Comparison of ENCODE assay signal across 10 cellular contexts in genomic region chr2:31384351-31384750, GRCh38. TPM values are rescaled to one million over a fixed set of nuclear protein-coding genes. Genes with fewer than 3 reads are reported as not detected.
DNase-seq lines count a peak whose midpoint lies in the region; ATAC-seq and TF ChIP-seq lines count a peak whose summit lies in the region.
"Had no signal": no experiment of that assay in that cellular context is flagged by ENCODE, and none has a peak within 500 bp of the region (broad histone marks: within the 10 kb centered on the region; RNA-seq: fewer than 3 reads in every experiment).

No MANE protein-coding gene starts in this region.

- H3K27ac ChIP-seq in RWPE2 (ENCODE audit: poor library complexity, severe bottlenecking) (peak overlapping the region; percentile 100), esophagus muscularis mucosa (replicated peaks in 1 of 4) (no peak overlapping the region)

- DNase-seq in ACHN (peak; percentile 68), RWPE2 (ENCODE audit: low spot score) (peak; percentile 85), fibroblast of mammary gland (ENCODE audit: low read depth) (peak; percentile 95), medulla oblongata (ENCODE audit: extremely low spot score) (no peak), esophagus muscularis mucosa (ENCODE audit: extremely low spot score) (no peak)
- DNase-seq: activated gamma-delta T cell; NK-92 treated with Interleukin-12 subunit alpha and Interleukin-12 subunit beta, amount 100 ng/mL, for 24 hours had no signal

- TF ChIP-seq EP300 in esophagus muscularis mucosa (IDR thresholded peaks at IDR 0.05), result no peak

- no peaks in the 10 kb centered on the region for H3K27me3 ChIP-seq in RWPE2 (ENCODE audit: insufficient read depth, poor library complexity, severe bottlenecking)
- H3K27me3 ChIP-seq in esophagus muscularis mucosa, result peaks cover 0 to 5% (median 0%) of the 10 kb centered on the region in 4 donors

- H3K4me1 ChIP-seq in RWPE2 (ENCODE audit: insufficient read depth, poor library complexity, severe bottlenecking) (peaks cover 34% of the 10 kb centered on the region), esophagus muscularis mucosa (no peaks in the 10 kb centered on the region)

- WGBS in esophagus muscularis mucosa, result 68% methylated on average over 3 of the region's 3 CpGs

- TF ChIP-seq CTCF in RWPE2 (IDR thresholded peaks at IDR 0.05; ENCODE audit: poor library complexity, severe bottlenecking), result no peak
- no peak for TF ChIP-seq CTCF in fibroblast of mammary gland (conservative IDR thresholded peaks at IDR 0.05; ENCODE audit: control insufficient read depth, insufficient read depth, low read depth, low read length)
- TF ChIP-seq CTCF in esophagus muscularis mucosa (IDR thresholded peaks at IDR 0.05), result no peak

- no peaks in the 10 kb centered on the region for H3K9me3 ChIP-seq in RWPE2 (ENCODE audit: severe bottlenecking)
- H3K9me3 ChIP-seq in esophagus muscularis mucosa, result no peaks in the 10 kb centered on the region

- ATAC-seq in GM21529 (IDR thresholded peaks at IDR 0.05; ENCODE audit: unreplicated experiment) (peak; percentile 65), RWPE2 (ENCODE audit: low read depth) (peak; percentile 91), HG03571 (IDR thresholded peaks at IDR 0.05; ENCODE audit: unreplicated experiment) (no peak), HG03097 (IDR thresholded peaks at IDR 0.05; ENCODE audit: low FRiP score, unreplicated experiment) (no peak)

- in situ Hi-C loops in ACHN (cut with HindIII; ENCODE audit: low pct_ligation_motif_present, low pct_unique_long_range_greater_than_20kb, low sequenced_read_pairs), result no loop called here

- peaks cover 62% of the 10 kb centered on the region for H3K36me3 ChIP-seq in RWPE2 (ENCODE audit: low read depth)
- H3K36me3 ChIP-seq in esophagus muscularis mucosa, result no peaks in the 10 kb centered on the region

- TF ChIP-seq POLR2A in esophagus muscularis mucosa (IDR thresholded peaks at IDR 0.05; ENCODE audit: low read depth), result no peak

- intact Hi-C loops in esophagus muscularis mucosa (cut with DNase I), result no loop called here

- H3K4me3 ChIP-seq in RWPE2 (ENCODE audit: severe bottlenecking) (no peak overlapping the region), fibroblast of mammary gland (ENCODE audit: control insufficient read depth, low read depth, low read length) (no peak overlapping the region), esophagus muscularis mucosa (no peak overlapping the region)

RNA-seq across cellular contexts. Expression of gene XDH, which starts 30.2 kb away (rescaled TPM):
- total RNA-seq in esophagus muscularis mucosa, result under 1 TPM in 1 of 4 donors, not detected in 3; 0.17 TPM

Comparison
In these comparisons a context has a peak if more than half of its experiments do, and no peak if none do; other contexts are left out.
1. DNase-seq: peak in ACHN (single experiment), RWPE2 (single experiment) and fibroblast of mammary gland (single experiment); none in medulla oblongata (single experiment) and esophagus muscularis mucosa (single experiment).
2. ATAC-seq: peak in GM21529 (single experiment) and RWPE2 (single experiment); none in HG03571 (single experiment) and HG03097 (single experiment).